In genomic region chr2:183359867-183360266, GRCh38 we compare ENCODE assay signal across 12 cellular contexts.
DNase-seq lines count a peak whose midpoint lies in the region; ATAC-seq and TF ChIP-seq lines count a peak whose summit lies in the region.
"Had no signal": no experiment of that assay in that cellular context is flagged by ENCODE, and none has a peak within 500 bp of the region (broad histone marks: within the 10 kb centered on the region; RNA-seq: fewer than 3 reads in every experiment).

No MANE protein-coding gene starts in this region.

- ATAC-seq in HG02970 (IDR thresholded peaks at IDR 0.05; ENCODE audit: low FRiP score, unreplicated experiment): no peak

- H2AFZ ChIP-seq in Loucy (ENCODE audit: low read length): no peak overlapping the region

- H3K36me3 ChIP-seq in Loucy (ENCODE audit: insufficient read depth, low read length): no peaks in the 10 kb centered on the region
- H3K36me3 ChIP-seq: right atrium auricular region, suprapubic skin had no signal

- H3K9ac ChIP-seq in Loucy (ENCODE audit: low read depth, low read length, poor library complexity, severe bottlenecking): no peak overlapping the region

- no peaks in the 10 kb centered on the region for H3K36me3 Mint-ChIP-seq in chondrocyte (ENCODE audit: low read depth)
- H3K36me3 Mint-ChIP-seq in nephron (ENCODE audit: low read depth): no peaks in the 10 kb centered on the region

- no peaks in the 10 kb centered on the region for H4K20me1 ChIP-seq in Loucy (ENCODE audit: insufficient read depth, low read length, poor library complexity, severe bottlenecking)

- no peaks in the 10 kb centered on the region for H3K9me3 ChIP-seq in Loucy (ENCODE audit: insufficient read depth, low read depth, low read length)
- H3K9me3 ChIP-seq: right atrium auricular region, suprapubic skin had no signal

- H3K27ac Mint-ChIP-seq in chondrocyte (ENCODE audit: unreplicated experiment) (no peak overlapping the region), nephron (no peak overlapping the region)
- H3K27ac Mint-ChIP-seq: T-helper 2 cell treated with Interferon-gamma antibody and Interleukin-4, amounts not matched to agents 5 μg/mL and 100 μg/mL, for 36 hours had no signal

- DNase-seq in ELR (ENCODE audit: low read depth) (peak; percentile 31), chondrocyte (ENCODE audit: low spot score) (no peak), medulla oblongata (ENCODE audit: extremely low spot score) (no peak), NCI-H2227 treated with DMSO at 0.1 percent for 48 hours (lab: John Stamatoyannopoulos, UW) (no peak)
- DNase-seq: effector CD4-positive, alpha-beta T cell; NCI-H1930 had no signal

- no peaks in the 10 kb centered on the region for H3K4me1 Mint-ChIP-seq in chondrocyte (ENCODE audit: low read depth)
- no peaks in the 10 kb centered on the region for H3K4me1 Mint-ChIP-seq in nephron

- no peaks in the 10 kb centered on the region for H3F3A ChIP-seq in Loucy (ENCODE audit: low read depth)

- no peaks in the 10 kb centered on the region for H3K4me1 ChIP-seq in Loucy (ENCODE audit: insufficient read depth, low read length, poor library complexity, severe bottlenecking)
- H3K4me1 ChIP-seq: right atrium auricular region, suprapubic skin had no signal

- no peak overlapping the region for H3K4me3 ChIP-seq in Loucy (ENCODE audit: low read length, poor library complexity, severe bottlenecking)
- H3K4me3 ChIP-seq: right atrium auricular region, suprapubic skin had no signal

- H3K27me3 Mint-ChIP-seq in chondrocyte (ENCODE audit: low read depth): peaks cover 11% of the 10 kb centered on the region
- no peaks in the 10 kb centered on the region for H3K27me3 Mint-ChIP-seq in nephron (ENCODE audit: low read depth)

- H3K9me2 ChIP-seq in Loucy (replicated peaks; ENCODE audit: low read depth, low read length): no peaks in the 10 kb centered on the region

- H3K9me3 Mint-ChIP-seq in chondrocyte (ENCODE audit: low read depth) (no peaks in the 10 kb centered on the region), nephron (no peaks in the 10 kb centered on the region)
- H3K9me3 Mint-ChIP-seq: T-helper 2 cell treated with Interferon-gamma antibody and Interleukin-4, amounts not matched to agents 5 μg/mL and 100 μg/mL, for 36 hours had no signal

- H3K4me3 Mint-ChIP-seq in chondrocyte (ENCODE audit: unreplicated experiment) (no peak overlapping the region), nephron (no peak overlapping the region)
- H3K4me3 Mint-ChIP-seq: T-helper 2 cell treated with Interferon-gamma antibody and Interleukin-4, amounts not matched to agents 5 μg/mL and 100 μg/mL, for 36 hours had no signal

- H3K79me2 ChIP-seq in Loucy (ENCODE audit: insufficient read depth, low read length): no peaks in the 10 kb centered on the region

- H3K4me2 ChIP-seq in Loucy (ENCODE audit: low read depth, low read length, poor library complexity, severe bottlenecking): no peak overlapping the region

- no peaks in the 10 kb centered on the region for H3K27me3 ChIP-seq in Loucy (ENCODE audit: insufficient read depth, low read length, poor library complexity, severe bottlenecking)
- H3K27me3 ChIP-seq: right atrium auricular region, suprapubic skin had no signal

- peak; percentile 31 for TF ChIP-seq CTCF in Loucy (conservative IDR thresholded peaks at IDR 0.05; ENCODE audit: low read length)
- peak; percentile 78 for TF ChIP-seq CTCF in chondrocyte (IDR thresholded peaks at IDR 0.05)
- TF ChIP-seq CTCF in nephron (IDR thresholded peaks at IDR 0.05; ENCODE audit: unreplicated experiment in 3 of 3): peak; percentile 11 to 32 (median 16)

Comparison
In these comparisons a context has a peak if more than half of its experiments do, and no peak if none do; other contexts are left out.
1. CTCF ChIP-seq: peak in every context shown above with its lines; median percentile 78 in chondrocyte; 31 in Loucy; 16 in nephron.